In genomic region chr12:117119592-117120198, GRCh38 we compare ENCODE assay signal across 8 cellular contexts. TPM values are rescaled to one million over a fixed set of nuclear protein-coding genes. Genes with fewer than 3 reads are reported as not detected.
DNase-seq lines count a peak whose midpoint lies in the region; ATAC-seq and TF ChIP-seq lines count a peak whose summit lies in the region.

No MANE protein-coding gene starts in this region.

- no peaks in the 10 kb centered on the region for H3K27me3 Mint-ChIP-seq in activated CD4-positive, alpha-beta memory T cell treated with anti-CD3 and anti-CD28 coated beads for 36 hours

- no peak overlapping the region for H3K27ac Mint-ChIP-seq in activated CD4-positive, alpha-beta memory T cell treated with anti-CD3 and anti-CD28 coated beads for 36 hours

- no peak overlapping the region for H3K4me3 ChIP-seq in spleen

- no peaks in the 10 kb centered on the region for H3K9me3 Mint-ChIP-seq in activated CD4-positive, alpha-beta memory T cell treated with anti-CD3 and anti-CD28 coated beads for 36 hours

- peak; percentile 30 to 79 (median 71) for TF ChIP-seq CTCF in spleen (IDR thresholded peaks at IDR 0.05 in 8 of 11, conservative IDR thresholded peaks at IDR 0.05 in 3 of 11)

- no peaks in the 10 kb centered on the region for H3K27me3 ChIP-seq in spleen (replicated peaks in 1 of 7)

- TF ChIP-seq POLR2A in spleen (IDR thresholded peaks at IDR 0.05), result no peak

- no peaks in the 10 kb centered on the region for H3K36me3 Mint-ChIP-seq in activated CD4-positive, alpha-beta memory T cell treated with anti-CD3 and anti-CD28 coated beads for 36 hours

- no peaks in the 10 kb centered on the region for H3K4me1 Mint-ChIP-seq in activated CD4-positive, alpha-beta memory T cell treated with anti-CD3 and anti-CD28 coated beads for 36 hours (ENCODE audit: low read depth)

- POLR2A ChIA-PET in activated CD4-positive, alpha-beta memory T cell treated with anti-CD3 and anti-CD28 coated beads for 36 hours (lab: Charles Lee), result no interaction called here

- CTCF ChIA-PET in activated CD4-positive, alpha-beta memory T cell treated with anti-CD3 and anti-CD28 coated beads for 36 hours (lab: Charles Lee), result interaction anchor here (0.6 to 6.7 kb wide), 35 partner anchors 8 to 418 kb away, joined by 3 to 96 read pairs (median 4); partner anchors contain the start of gene TESC

- H3K27ac ChIP-seq in spleen, result no peak overlapping the region

- H3K4me1 ChIP-seq in spleen, result peaks cover 0 to 16% (median 4%) of the 10 kb centered on the region in 6 donors

- WGBS in spleen, 5 donors, result 52 to 72% (median 52%) methylated on average over 6 of the region's 6 CpGs

- intact Hi-C loops in activated CD4-positive, alpha-beta memory T cell treated with anti-CD3 and anti-CD28 coated beads for 36 hours (cut with micrococcal nuclease), result loop anchor here (1.0 kb wide), 2 partner anchors 94 to 416 kb away; no protein-coding TSS in a partner anchor
- intact Hi-C loops in Right ventricle myocardium superior (cut with DNase I) (loop anchor here (2.0 kb wide), 1 partner anchor 95 kb away; no protein-coding TSS in a partner anchor), spleen (cut with DNase I; ENCODE audit: low total_unique reads) (loop anchor here (2.0 kb wide), 1 partner anchor 95 kb away; no protein-coding TSS in a partner anchor)

- no peak overlapping the region for H3K4me3 Mint-ChIP-seq in activated CD4-positive, alpha-beta memory T cell treated with anti-CD3 and anti-CD28 coated beads for 36 hours

- no peaks in the 10 kb centered on the region for H3K36me3 ChIP-seq in spleen

- H3K9me3 ChIP-seq in spleen, result no peaks in the 10 kb centered on the region

- peak; percentile 36 for DNase-seq in stimulated activated CD4-positive, alpha-beta T cell treated with anti-CD3 and anti-CD28 coated beads, Interleukin-4, amount 100 ng/mL, for 24 hours
- DNase-seq in stimulated activated CD4-positive, alpha-beta T cell treated with anti-CD3 and anti-CD28 coated beads, Interleukin-1b, Interleukin-23, amount 100 ng/mL, for 48 hours, result no peak
- DNase-seq in NCI-H1694 treated with DMSO at 0.1 percent for 48 hours (lab: John Stamatoyannopoulos, UW), result peak; percentile 75
- peak; percentile 33 for DNase-seq in activated CD4-positive, alpha-beta memory T cell treated with anti-CD3 and anti-CD28 coated beads for 36 hours
- peak; percentile 65 for DNase-seq in Right ventricle myocardium superior
- no peak for DNase-seq in spleen
- DNase-seq in NCI-H226, result no peak

- ATAC-seq in Right ventricle myocardium superior (ENCODE audit: poor library complexity), result peak; percentile 63
- no peak for ATAC-seq in HG03354 (IDR thresholded peaks at IDR 0.05; ENCODE audit: poor library complexity, severe bottlenecking, unreplicated experiment)

RNA-seq across cellular contexts. Expression of gene TESC, which starts 20.5 kb away (rescaled TPM):
- 10 to 100 TPM; 24.4 to 26.6 TPM for total RNA-seq in activated CD4-positive, alpha-beta memory T cell treated with anti-CD3 and anti-CD28 coated beads for 36 hours
- total RNA-seq in Right ventricle myocardium superior (93.6 TPM), spleen (10 to 100 TPM in 5 of 7 donors, 1 to 10 TPM in 2; 5.5 to 26.9 (median 20.3) TPM)
- 10 to 100 TPM in 2 of 3 donors, 1 to 10 TPM in 1; 5.5 to 16.1 (median 10.9) TPM for polyA plus RNA-seq in spleen

Comparison
In these comparisons a context has a peak if more than half of its experiments do, and no peak if none do; other contexts are left out.
1. DNase-seq: peak in stimulated activated CD4-positive, alpha-beta T cell treated with anti-CD3 and anti-CD28 coated beads, Interleukin-4, amount 100 ng/mL, for 24 hours (single experiment), NCI-H1694 treated with DMSO at 0.1 percent for 48 hours (single experiment), activated CD4-positive, alpha-beta memory T cell treated with anti-CD3 and anti-CD28 coated beads for 36 hours (single experiment) and Right ventricle myocardium superior (single experiment); none in stimulated activated CD4-positive, alpha-beta T cell treated with anti-CD3 and anti-CD28 coated beads, Interleukin-1b, Interleukin-23, amount 100 ng/mL, for 48 hours (single experiment), spleen (single experiment) and NCI-H226 (single experiment).